In the genomic region with DNA sequence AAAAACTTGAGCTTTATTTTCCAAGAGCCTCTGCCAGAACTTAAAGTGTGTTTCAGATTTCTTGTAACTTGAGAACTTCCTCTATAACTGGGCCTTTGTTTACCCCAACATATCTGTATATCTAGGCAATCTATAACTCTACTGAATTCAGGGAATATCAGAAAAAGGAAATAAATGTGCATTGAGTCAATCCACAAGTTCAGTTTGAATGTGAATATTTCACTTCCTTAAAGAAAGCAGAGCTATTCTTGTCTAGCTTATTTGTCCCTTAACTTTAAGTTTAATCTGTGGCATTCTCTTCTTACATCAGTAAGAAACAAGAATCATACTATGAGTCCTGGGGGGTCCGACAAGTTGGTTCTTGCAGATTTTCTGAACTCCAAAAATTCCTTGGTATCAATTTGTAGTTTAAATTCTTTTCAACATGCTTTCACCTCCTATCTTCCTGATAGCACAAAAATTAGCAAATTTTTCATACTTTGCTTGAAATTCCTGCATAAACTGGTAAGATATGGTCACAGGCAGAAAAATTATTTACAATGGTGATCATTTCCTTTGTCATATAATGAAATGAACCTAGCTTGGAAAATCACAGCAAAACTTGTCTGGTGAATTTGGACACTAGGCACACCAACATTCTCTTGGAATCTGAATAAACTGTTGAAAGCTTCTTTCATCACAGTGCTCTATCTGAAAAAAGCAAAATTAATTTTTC, we compare ENCODE assay signal across 20 cellular contexts.
DNase-seq lines count a peak whose midpoint lies in the region; ATAC-seq and TF ChIP-seq lines count a peak whose summit lies in the region.
"Had no signal": no experiment of that assay in that cellular context is flagged by ENCODE, and none has a peak within 500 bp of the region (broad histone marks: within the 10 kb centered on the region; RNA-seq: fewer than 3 reads in every experiment).

No MANE protein-coding gene starts in this region.

- no peaks in the 10 kb centered on the region for H3K4me1 Mint-ChIP-seq in nephron progenitor cell
- H3K4me1 Mint-ChIP-seq: B cell, endodermal cell had no signal

- H3K27ac Mint-ChIP-seq in nephron progenitor cell: no peak overlapping the region
- H3K27ac Mint-ChIP-seq: activated naive CD4-positive, alpha-beta T cell treated with anti-CD3 and anti-CD28 coated beads, Interleukin-2, amount 50 U/mL, for 72 hours; B cell; endodermal cell; IgD-negative memory B cell; stimulated activated naive CD8-positive, alpha-beta T cell treated with anti-CD3 and anti-CD28 coated beads, Interleukin-15, Interleukin-2, amounts not matched to agents 100 ng/mL and 50 ng/mL, for 24 hours had no signal

- peak; percentile 9 for DNase-seq in epithelial cell of esophagus (ENCODE audit: low read depth)
- DNase-seq in EL: no peak
- no peak for DNase-seq in activated CD8-positive, alpha-beta memory T cell treated with anti-CD3 and anti-CD28 coated beads, Interleukin-2, amount 50 U/mL, for 48 hours
- DNase-seq in nephron progenitor cell: no peak
- DNase-seq: activated CD8-positive, alpha-beta memory T cell treated with anti-CD3 and anti-CD28 coated beads, Interleukin-2, amount 50 U/mL, for 4 hours; endodermal cell; left ventricle myocardium inferior; NCI-H1048; NCI-H2171; uterus had no signal

- ATAC-seq in GM18870 (IDR thresholded peaks at IDR 0.05; ENCODE audit: unreplicated experiment): peak; percentile 51
- ATAC-seq in GM21723 (IDR thresholded peaks at IDR 0.05; ENCODE audit: unreplicated experiment): peak; percentile 41
- peak; percentile 44 for ATAC-seq in HG03159 (IDR thresholded peaks at IDR 0.05; ENCODE audit: unreplicated experiment)
- ATAC-seq: activated naive CD4-positive, alpha-beta T cell treated with anti-CD3 and anti-CD28 coated beads, Interleukin-2, amount 50 U/mL, for 72 hours; Right ventricle myocardium inferior had no signal

- no peaks in the 10 kb centered on the region for H3K36me3 Mint-ChIP-seq in nephron progenitor cell (ENCODE audit: low read depth)
- H3K36me3 Mint-ChIP-seq: activated naive CD4-positive, alpha-beta T cell treated with anti-CD3 and anti-CD28 coated beads, Interleukin-2, amount 50 U/mL, for 72 hours had no signal

- no peak overlapping the region for H3K4me3 ChIP-seq in epithelial cell of esophagus (ENCODE audit: low read length)
- H3K4me3 ChIP-seq: HAP-1, left ventricle myocardium inferior, smooth muscle cell, uterus had no signal

- no peaks in the 10 kb centered on the region for H3K9me3 Mint-ChIP-seq in nephron progenitor cell
- H3K9me3 Mint-ChIP-seq: endodermal cell had no signal

- TF ChIP-seq CTCF in epithelial cell of esophagus (IDR thresholded peaks at IDR 0.05; ENCODE audit: insufficient read depth, low read depth, low read length, missing control alignments) (no peak), nephron progenitor cell (IDR thresholded peaks at IDR 0.05) (no peak)

- no peaks in the 10 kb centered on the region for H3K27me3 Mint-ChIP-seq in nephron progenitor cell (ENCODE audit: low read depth, poor library complexity)
- H3K27me3 Mint-ChIP-seq: IgD-negative memory B cell; stimulated activated naive CD8-positive, alpha-beta T cell treated with anti-CD3 and anti-CD28 coated beads, Interleukin-15, Interleukin-2, amounts not matched to agents 100 ng/mL and 50 ng/mL, for 24 hours had no signal

- no peak overlapping the region for H3K4me3 Mint-ChIP-seq in nephron progenitor cell
- H3K4me3 Mint-ChIP-seq: B cell; endodermal cell; IgD-negative memory B cell; stimulated activated naive CD8-positive, alpha-beta T cell treated with anti-CD3 and anti-CD28 coated beads, Interleukin-15, Interleukin-2, amounts not matched to agents 100 ng/mL and 50 ng/mL, for 24 hours had no signal
